ENCODE assay signal across 8 cellular contexts in genomic region chr2:190468354-190468753, GRCh38.
A peak's percentile ranks its signal among the peaks of the same experiment; 100 is the strongest.
DNase-seq lines count a peak whose midpoint lies in the region; ATAC-seq and TF ChIP-seq lines count a peak whose summit lies in the region.
"Not testable (repeated sequence)": the region's sequence is repeated elsewhere in the genome, so short reads cannot be mapped to it uniquely, and the experiment has no call there.

No MANE protein-coding gene starts in this region.

- peaks cover 48 to 67% of the 10 kb centered on the region in 2 donors for H3K4me1 Mint-ChIP-seq in immature natural killer cell
- H3K4me1 Mint-ChIP-seq in nephron: peaks cover 42% of the 10 kb centered on the region

- not testable (repeated sequence) for H3K27me3 Mint-ChIP-seq in immature natural killer cell (ENCODE audit: low read depth in 3 of 3); nephron (ENCODE audit: low read depth)

- not testable (repeated sequence) for H4K20me1 ChIP-seq in OCI-LY7 (ENCODE audit: insufficient read depth, low read length)

- H3K4me1 ChIP-seq in A673 (ENCODE audit: insufficient read depth, low read length, poor library complexity, severe bottlenecking) (peaks cover 40% of the 10 kb centered on the region), OCI-LY7 (ENCODE audit: insufficient read depth, low read length, poor library complexity, severe bottlenecking) (peaks cover 68% of the 10 kb centered on the region)

- H3K4me3 ChIP-seq in A673 (ENCODE audit: low read depth, low read length, poor library complexity, severe bottlenecking); choroid plexus epithelial cell (ENCODE audit: low read depth, low read length): not testable (repeated sequence)
- H3K4me3 ChIP-seq in GM12865 (ENCODE audit: low read depth, low read length) (peak overlapping the region; percentile 39), OCI-LY7 (ENCODE audit: low read depth, low read length, poor library complexity, severe bottlenecking) (peak overlapping the region; percentile 33)

- H3K27me3 ChIP-seq in A673 (replicated peaks; ENCODE audit: insufficient read depth, low read depth, low read length, poor library complexity): not testable (repeated sequence)

- POLR2A ChIA-PET in A673 (lab: Charles Lee; ENCODE audit: low non-redundant PET): interaction anchor here (0.7 kb wide), 1 partner anchor 158 kb away, joined by 5 read pairs; no protein-coding TSS in a partner anchor
- POLR2A ChIA-PET in OCI-LY7 (lab: Charles Lee): interaction anchor here (1.0 to 2.1 kb wide), 3 partner anchors 21 to 176 kb away, joined by 3 to 5 read pairs (median 3); no protein-coding TSS in a partner anchor

- not testable (repeated sequence) for DNase-seq in A673 (ENCODE audit: low spot score); GM12865 (ENCODE audit: low read depth); OCI-LY7 (ENCODE audit: low spot score); activated naive CD4-positive, alpha-beta T cell treated with anti-CD3 and anti-CD28 coated beads, Interleukin-2, amount 50 U/mL, for 72 hours (ENCODE audit: low spot score in 2 of 2); immature natural killer cell; substantia nigra (lab: John Stamatoyannopoulos, UW)
- DNase-seq in choroid plexus epithelial cell (ENCODE audit: low read depth): peak; percentile 33

- peaks cover 4 to 11% of the 10 kb centered on the region in 2 donors for H3K9me3 Mint-ChIP-seq in activated naive CD4-positive, alpha-beta T cell treated with anti-CD3 and anti-CD28 coated beads, Interleukin-2, amount 50 U/mL, for 72 hours
- not testable (repeated sequence) for H3K9me3 Mint-ChIP-seq in immature natural killer cell
- peaks cover 13% of the 10 kb centered on the region for H3K9me3 Mint-ChIP-seq in nephron

- peaks cover 15 to 46% of the 10 kb centered on the region in 2 donors for H3K36me3 Mint-ChIP-seq in activated naive CD4-positive, alpha-beta T cell treated with anti-CD3 and anti-CD28 coated beads, Interleukin-2, amount 50 U/mL, for 72 hours
- H3K36me3 Mint-ChIP-seq in immature natural killer cell: peaks cover 11 to 22% (median 14%) of the 10 kb centered on the region in 3 donors
- H3K36me3 Mint-ChIP-seq in nephron (ENCODE audit: low read depth): peaks cover 12% of the 10 kb centered on the region

- H3K4me2 ChIP-seq in OCI-LY7 (ENCODE audit: low read length): peak overlapping the region; percentile 65

- TF ChIP-seq CTCF in A673 (conservative IDR thresholded peaks at IDR 0.05; ENCODE audit: low read depth, low read length); GM12865 (IDR thresholded peaks at IDR 0.05; ENCODE audit: insufficient read depth, low read depth, low read length, missing control alignments); OCI-LY7 (conservative IDR thresholded peaks at IDR 0.05; ENCODE audit: low read length); choroid plexus epithelial cell (conservative IDR thresholded peaks at IDR 0.05; ENCODE audit: low read depth, low read length); nephron (IDR thresholded peaks at IDR 0.05; ENCODE audit: unreplicated experiment in 3 of 3): not testable (repeated sequence)

- peak overlapping the region; percentile 51; the same call in 1 of the 2 replicates for H2AFZ ChIP-seq in OCI-LY7 (ENCODE audit: low read length)

- not testable (repeated sequence) for H3K36me3 ChIP-seq in A673 (ENCODE audit: insufficient read depth, low read length, poor library complexity, severe bottlenecking)
- H3K36me3 ChIP-seq in OCI-LY7 (ENCODE audit: insufficient read depth, low read length): peaks cover 10% of the 10 kb centered on the region

- CTCF ChIA-PET in A673 (lab: Charles Lee): interaction anchor here (0.6 kb wide), 1 partner anchor 12 kb away, joined by 4 read pairs; no protein-coding TSS in a partner anchor
- CTCF ChIA-PET in OCI-LY7 (lab: Charles Lee; ENCODE audit: unreplicated experiment): not testable (repeated sequence)

- intact Hi-C loops in A673 (cut with micrococcal nuclease; ENCODE audit: unreplicated experiment): not testable (repeated sequence)
- intact Hi-C loops in OCI-LY7 (cut with micrococcal nuclease; ENCODE audit: unreplicated experiment): loop anchor here (2.0 to 5.0 kb wide), 2 partner anchors 60 to 64 kb away; partner anchors contain the start of genes MFSD6 and NEMP2

- H3K9me2 ChIP-seq in OCI-LY7 (ENCODE audit: insufficient read depth, low read length): not testable (repeated sequence)

- ATAC-seq in activated naive CD4-positive, alpha-beta T cell treated with anti-CD3 and anti-CD28 coated beads, Interleukin-2, amount 50 U/mL, for 72 hours: not testable (repeated sequence)

- H3K79me2 ChIP-seq in OCI-LY7 (ENCODE audit: insufficient read depth, low read depth, low read length): peaks cover 12% of the 10 kb centered on the region; the same call in 1 of the 2 replicates

- H3K9me3 ChIP-seq in A673 (ENCODE audit: low read depth, low read length, poor library complexity, severe bottlenecking); OCI-LY7 (ENCODE audit: low read length): not testable (repeated sequence)

- not testable (repeated sequence) for BruUV-seq in A673 (replicated peaks; lab: Mats Ljungman, UMichigan); OCI-LY7 (replicated peaks; lab: Mats Ljungman, UMichigan)

- H3K27ac Mint-ChIP-seq in activated naive CD4-positive, alpha-beta T cell treated with anti-CD3 and anti-CD28 coated beads, Interleukin-2, amount 50 U/mL, for 72 hours: peak overlapping the region; percentile 40 to 65
- peak overlapping the region; percentile 0 to 79 (median 40) for H3K27ac Mint-ChIP-seq in immature natural killer cell
- H3K27ac Mint-ChIP-seq in nephron: peak overlapping the region; percentile 92 to 99 (median 93)

- H3K27ac ChIP-seq in A673 (ENCODE audit: low read depth, low read length, poor library complexity, severe bottlenecking): peak overlapping the region; percentile 78
- H3K27ac ChIP-seq in OCI-LY7 (ENCODE audit: low read depth, low read length, poor library complexity, severe bottlenecking): peak overlapping the region; percentile 65
- peak overlapping the region; percentile 69 for H3K27ac ChIP-seq in substantia nigra (ENCODE audit: low read depth, low read length, poor library complexity, severe bottlenecking)

- H3K4me3 Mint-ChIP-seq in immature natural killer cell: not testable (repeated sequence)
- H3K4me3 Mint-ChIP-seq in nephron: peak overlapping the region in 2 of 3 experiments; percentile 6 to 7

Comparison
In these comparisons a context has a peak if more than half of its experiments do, and no peak if none do; other contexts are left out.
1. H3K27ac Mint-ChIP-seq: peak in every context shown above with its lines; median percentile 93 in nephron; 52 in activated naive CD4-positive, alpha-beta T cell treated with anti-CD3 and anti-CD28 coated beads, Interleukin-2, amount 50 U/mL, for 72 hours; 40 in immature natural killer cell.